In genomic region chr10:70233109-70233938, GRCh38 we compare ENCODE assay signal across 8 cellular contexts. TPM values are rescaled to one million over a fixed set of nuclear protein-coding genes. Genes with fewer than 3 reads are reported as not detected.
DNase-seq lines count a peak whose midpoint lies in the region; ATAC-seq and TF ChIP-seq lines count a peak whose summit lies in the region.

Gene PPA1 (minus strand): TSS chr10:70233429. CDS start chr10:70233327, 102 bp downstream.

- CTCF ChIA-PET in PC-9 (lab: Charles Lee) = interaction anchor here (1.1 to 1.7 kb wide), 2 partner anchors 25 to 39 kb away, joined by 4 to 7 read pairs; no protein-coding TSS in a partner anchor

- H3K36me3 ChIP-seq in PC-9 (ENCODE audit: low read depth) (peaks cover 15% of the 10 kb centered on the region), esophagus (ENCODE audit: control insufficient read depth in 2 of 2, insufficient read depth in 2 of 2, low read length in 1 of 2) (no peaks in the 10 kb centered on the region), muscle layer of colon (ENCODE audit: insufficient read depth, low read length) (no peaks in the 10 kb centered on the region)

- H3K9me2 ChIP-seq in PC-9 (ENCODE audit: insufficient read depth) = no peaks in the 10 kb centered on the region

- peak within 1 kb of the TSS; percentile 79 for H3K4me3 ChIP-seq in PC-9
- H3K4me3 ChIP-seq in esophagus (ENCODE audit: low read depth in 1 of 2, low read length in 2 of 2) = peak within 1 kb of the TSS; percentile 88 to 95
- H3K4me3 ChIP-seq in muscle layer of colon (ENCODE audit: low read depth in 1 of 2, low read length in 2 of 2) = peak within 1 kb of the TSS; percentile 89

- H3K9me3 Mint-ChIP-seq in activated T-cell treated with anti-CD3 and anti-CD28 coated beads, Interleukin-2, amount 50 U/mL, for 24 hours = no peaks in the 10 kb centered on the region

- TF ChIP-seq CTCF in PC-9 (conservative IDR thresholded peaks at IDR 0.05) = peak; percentile 52

- no peaks in the 10 kb centered on the region for H3K27me3 ChIP-seq in PC-9 (ENCODE audit: insufficient read depth, low read depth)
- H3K27me3 ChIP-seq in esophagus (ENCODE audit: control insufficient read depth in 1 of 2, insufficient read depth in 2 of 2, low read length in 2 of 2) = no peaks in the 10 kb centered on the region
- no peaks in the 10 kb centered on the region for H3K27me3 ChIP-seq in muscle layer of colon (ENCODE audit: control insufficient read depth in 1 of 2, insufficient read depth in 2 of 2, low read length in 2 of 2)

- H3K27ac Mint-ChIP-seq in activated T-cell treated with anti-CD3 and anti-CD28 coated beads, Interleukin-2, amount 50 U/mL, for 24 hours = peak within 1 kb of the TSS; percentile 99

- H3K79me2 ChIP-seq in PC-9 (ENCODE audit: low read depth) = peaks cover 49% of the 10 kb centered on the region

- BruUV-seq in PC-9 (replicated peaks; lab: Mats Ljungman, UMichigan) = no TSS peak

- in situ Hi-C loops in KBM-7 (cut with MboI; ENCODE audit: low pct_unique_long_range_greater_than_20kb, low sequenced_read_pairs) = no loop called here

- H3K4me3 Mint-ChIP-seq in activated T-cell treated with anti-CD3 and anti-CD28 coated beads, Interleukin-2, amount 50 U/mL, for 24 hours = peak within 1 kb of the TSS; percentile 99

- H3K4me1 Mint-ChIP-seq in activated T-cell treated with anti-CD3 and anti-CD28 coated beads, Interleukin-2, amount 50 U/mL, for 24 hours (ENCODE audit: low read depth) = peaks cover 45% of the 10 kb centered on the region

- H2AFZ ChIP-seq in PC-9 = peak within 1 kb of the TSS; percentile 87

- H3K9ac ChIP-seq in muscle layer of colon (ENCODE audit: low read length) = peak within 1 kb of the TSS; percentile 74

- no peaks in the 10 kb centered on the region for H3K9me3 ChIP-seq in PC-9 (ENCODE audit: insufficient read depth, low read depth)
- no peaks in the 10 kb centered on the region for H3K9me3 ChIP-seq in esophagus (ENCODE audit: control insufficient read depth in 2 of 2, insufficient read depth in 1 of 2, low read depth in 1 of 2, low read length in 1 of 2)
- no peaks in the 10 kb centered on the region for H3K9me3 ChIP-seq in muscle layer of colon (ENCODE audit: low read length)

- H3K36me3 Mint-ChIP-seq in activated T-cell treated with anti-CD3 and anti-CD28 coated beads, Interleukin-2, amount 50 U/mL, for 24 hours (ENCODE audit: low read depth) = peaks cover 44% of the 10 kb centered on the region

- intact Hi-C loops in PC-9 (cut with micrococcal nuclease; ENCODE audit: unreplicated experiment) = loop anchor here (2.0 kb wide), 1 partner anchor 23 kb away; no protein-coding TSS in a partner anchor

- POLR2A ChIA-PET in PC-9 (lab: Charles Lee; ENCODE audit: unreplicated experiment) = interaction anchor here (0.5 to 0.7 kb wide), 6 partner anchors 12 to 941 kb away, joined by 4 to 5 read pairs (median 4); no protein-coding TSS in a partner anchor

- H3K27me3 Mint-ChIP-seq in activated T-cell treated with anti-CD3 and anti-CD28 coated beads, Interleukin-2, amount 50 U/mL, for 24 hours = peaks cover 3% of the 10 kb centered on the region

- H3K4me2 ChIP-seq in PC-9 = peak within 1 kb of the TSS; percentile 91

- WGBS in esophagus, 2 donors = 0% methylated on average over 64 to 74 of the region's 74 CpGs

- H3K4me1 ChIP-seq in PC-9 (replicated peaks; ENCODE audit: insufficient read depth) (peaks cover 52% of the 10 kb centered on the region), esophagus (ENCODE audit: control insufficient read depth in 2 of 2, insufficient read depth in 2 of 2, low read length in 1 of 2) (no peaks in the 10 kb centered on the region), muscle layer of colon (ENCODE audit: insufficient read depth, low read length) (peaks cover 15% of the 10 kb centered on the region)

- H4K20me1 ChIP-seq in PC-9 (ENCODE audit: insufficient read depth) = peaks cover 9% of the 10 kb centered on the region

- DNase-seq in DMS53 (lab: John Stamatoyannopoulos, UW) (peak; percentile 99), KBM-7 (peak; percentile 93), PC-9 (peak; percentile 91 to 100)
- peak; percentile 99 for DNase-seq in activated T-cell treated with anti-CD3 and anti-CD28 coated beads, Interleukin-2, amount 50 U/mL, for 24 hours
- peak; percentile 99 for DNase-seq in stimulated activated CD8-positive, alpha-beta memory T cell treated with anti-CD3 and anti-CD28 coated beads, Interleukin-7, amount 100 ng/mL, for 24 hours (ENCODE audit: low read depth)

- peak within 1 kb of the TSS; percentile 77 for H3K27ac ChIP-seq in PC-9
- peak within 1 kb of the TSS; percentile 79 to 87 for H3K27ac ChIP-seq in esophagus (ENCODE audit: low read depth in 2 of 2, low read length in 1 of 2)
- H3K27ac ChIP-seq in muscle layer of colon (ENCODE audit: low read depth, low read length) = peak within 1 kb of the TSS; percentile 86

- peak; percentile 80 for ATAC-seq in GM21619 (IDR thresholded peaks at IDR 0.05; ENCODE audit: unreplicated experiment)

- peaks cover 19% of the 10 kb centered on the region for H3F3A ChIP-seq in PC-9 (ENCODE audit: insufficient read depth, low read depth)

RNA-seq across cellular contexts. Expression of gene PPA1, which starts in this region (rescaled TPM):
- total RNA-seq in PC-9 (2021) = 224 and 236 TPM in 2 replicates
- polyA plus RNA-seq in esophagus = 100 to 1,000 TPM; 167 to 220 TPM

Comparison
In these comparisons a context has a peak if more than half of its experiments do, and no peak if none do; other contexts are left out.
1. Peak in every context shown above with its lines: DNase-seq, ATAC-seq, H3K4me3 ChIP-seq and H3K27ac ChIP-seq.